Comparison of ENCODE assay signal across 18 cellular contexts in genomic region chr1:151402764-151403163, GRCh38. TPM values are rescaled to one million over a fixed set of nuclear protein-coding genes. Genes with fewer than 3 reads are reported as not detected.
DNase-seq lines count a peak whose midpoint lies in the region; ATAC-seq and TF ChIP-seq lines count a peak whose summit lies in the region.
"Had no signal": no experiment of that assay in that cellular context is flagged by ENCODE, and none has a peak within 500 bp of the region (broad histone marks: within the 10 kb centered on the region; RNA-seq: fewer than 3 reads in every experiment).

No MANE protein-coding gene starts in this region.

- H3K27ac Mint-ChIP-seq in activated CD4-positive, alpha-beta memory T cell treated with anti-CD3 and anti-CD28 coated beads, Interleukin-2, amount 10 ng/mL, durations not matched to agents 7 days and 5 days: peak overlapping the region; percentile 19
- H3K27ac Mint-ChIP-seq in stimulated activated effector memory CD8-positive, alpha-beta T cell treated with anti-CD3 and anti-CD28 coated beads, Interleukin-12 subunit alpha, Interleukin-12 subunit beta, amount 100 ng/mL, for 72 hours: peak overlapping the region; percentile 24

- H3K23ac ChIP-seq in mesendoderm (ENCODE audit: low read length): no peak overlapping the region

- H3K9ac ChIP-seq in mesendoderm (ENCODE audit: low read length): no peak overlapping the region

- H3K56ac ChIP-seq in mesendoderm (ENCODE audit: low read length): no peak overlapping the region

- WGBS in esophagus muscularis mucosa: 64% methylated on average over 2 of the region's 2 CpGs
- no CpG with 5 or more reads among the region's 2 CpGs for WGBS in mesendoderm (ENCODE audit: extremely low coverage, insufficient coverage, low lambda C conversion rate)

- POLR2A ChIA-PET in activated CD4-positive, alpha-beta memory T cell treated with anti-CD3 and anti-CD28 coated beads, Interleukin-2, amount 10 ng/mL, durations not matched to agents 7 days and 5 days (lab: Charles Lee): interaction anchor here (0.9 kb wide), 1 partner anchor 42 kb away, joined by 4 read pairs; no protein-coding TSS in a partner anchor

- no peak overlapping the region for H3K4me3 Mint-ChIP-seq in activated CD4-positive, alpha-beta memory T cell treated with anti-CD3 and anti-CD28 coated beads, Interleukin-2, amount 10 ng/mL, durations not matched to agents 7 days and 5 days
- no peak overlapping the region for H3K4me3 Mint-ChIP-seq in stimulated activated effector memory CD8-positive, alpha-beta T cell treated with anti-CD3 and anti-CD28 coated beads, Interleukin-12 subunit alpha, Interleukin-12 subunit beta, amount 100 ng/mL, for 72 hours

- intact Hi-C loops in Right ventricle myocardium inferior (cut with DNase I): no loop called here
- intact Hi-C loops in esophagus muscularis mucosa (cut with DNase I): no loop called here

- DNase-seq in cardiac muscle cell (ENCODE audit: low read depth in 1 of 2, low spot score in 1 of 2) (no peak), Right ventricle myocardium inferior (ENCODE audit: missing footprints) (no peak), esophagus muscularis mucosa (ENCODE audit: extremely low spot score) (peak; percentile 12), mesendoderm (no peak)
- DNase-seq in activated CD4-positive, alpha-beta memory T cell treated with anti-CD3 and anti-CD28 coated beads, Interleukin-2, amount 10 ng/mL, durations not matched to agents 7 days and 5 days: no peak
- no peak for DNase-seq in stimulated activated effector memory CD8-positive, alpha-beta T cell treated with anti-CD3 and anti-CD28 coated beads, Interleukin-12 subunit alpha, Interleukin-12 subunit beta, amount 100 ng/mL, for 72 hours (ENCODE audit: low spot score in 2 of 2)
- DNase-seq: activated B cell treated with CpG ODN at 0.5 μM for 24 hours, NCI-H1092 treated with DMSO at 0.1 percent for 48 hours, NCI-H69, SHP77, substantia nigra had no signal

- H3K4me1 ChIP-seq in cardiac muscle cell (ENCODE audit: low read depth) (peaks cover 9% of the 10 kb centered on the region), esophagus muscularis mucosa (peaks cover 16 to 21% (median 17%) of the 10 kb centered on the region in 4 donors), mesendoderm (ENCODE audit: control insufficient read depth, low read depth, low read length) (peaks cover 8% of the 10 kb centered on the region)

- H3K79me1 ChIP-seq in mesendoderm (ENCODE audit: low read length): peaks cover 17% of the 10 kb centered on the region

- H3K4me2 ChIP-seq in mesendoderm (ENCODE audit: low read length): no peak overlapping the region

- H3K36me3 ChIP-seq in cardiac muscle cell (peaks cover 64% of the 10 kb centered on the region), esophagus muscularis mucosa (peaks cover 50 to 76% (median 74%) of the 10 kb centered on the region in 4 donors), mesendoderm (ENCODE audit: control insufficient read depth, insufficient read depth, low read length) (peaks cover 26% of the 10 kb centered on the region)

- H2BK15ac ChIP-seq in mesendoderm (replicated peaks; ENCODE audit: low read depth): no peak overlapping the region

- no peaks in the 10 kb centered on the region for H3K9me3 Mint-ChIP-seq in activated CD4-positive, alpha-beta memory T cell treated with anti-CD3 and anti-CD28 coated beads, Interleukin-2, amount 10 ng/mL, durations not matched to agents 7 days and 5 days
- H3K9me3 Mint-ChIP-seq in stimulated activated effector memory CD8-positive, alpha-beta T cell treated with anti-CD3 and anti-CD28 coated beads, Interleukin-12 subunit alpha, Interleukin-12 subunit beta, amount 100 ng/mL, for 72 hours: no peaks in the 10 kb centered on the region
- H3K9me3 Mint-ChIP-seq: activated B cell treated with CpG ODN at 0.5 μM for 24 hours had no signal

- H2BK5ac ChIP-seq in mesendoderm (ENCODE audit: low read length): no peak overlapping the region

- no peak overlapping the region for H3K4ac ChIP-seq in mesendoderm (ENCODE audit: low read depth, low read length)

- H4K5ac ChIP-seq in mesendoderm (ENCODE audit: low read length): no peak overlapping the region

- H3K9me3 ChIP-seq in cardiac muscle cell (ENCODE audit: low read depth): no peaks in the 10 kb centered on the region
- no peaks in the 10 kb centered on the region for H3K9me3 ChIP-seq in esophagus muscularis mucosa
- H3K9me3 ChIP-seq: vagina had no signal

- H3K79me2 ChIP-seq in mesendoderm (ENCODE audit: control insufficient read depth, insufficient read depth, low read length): peaks cover 18% of the 10 kb centered on the region

- H2BK120ac ChIP-seq in mesendoderm (ENCODE audit: low read depth, low read length): no peak overlapping the region

- H3K27me3 ChIP-seq in cardiac muscle cell (no peaks in the 10 kb centered on the region), esophagus muscularis mucosa (no peaks in the 10 kb centered on the region), mesendoderm (ENCODE audit: insufficient read depth, low read length, poor library complexity) (no peaks in the 10 kb centered on the region)
- H3K27me3 ChIP-seq: vagina had no signal

- H3K4me1 Mint-ChIP-seq in activated CD4-positive, alpha-beta memory T cell treated with anti-CD3 and anti-CD28 coated beads, Interleukin-2, amount 10 ng/mL, durations not matched to agents 7 days and 5 days: peaks cover 35% of the 10 kb centered on the region
- peaks cover 37% of the 10 kb centered on the region for H3K4me1 Mint-ChIP-seq in stimulated activated effector memory CD8-positive, alpha-beta T cell treated with anti-CD3 and anti-CD28 coated beads, Interleukin-12 subunit alpha, Interleukin-12 subunit beta, amount 100 ng/mL, for 72 hours

- H3K27me3 Mint-ChIP-seq in activated CD4-positive, alpha-beta memory T cell treated with anti-CD3 and anti-CD28 coated beads, Interleukin-2, amount 10 ng/mL, durations not matched to agents 7 days and 5 days: no peaks in the 10 kb centered on the region
- H3K27me3 Mint-ChIP-seq: activated B cell treated with CpG ODN at 0.5 μM for 24 hours had no signal

- peaks cover 68% of the 10 kb centered on the region for H3K36me3 Mint-ChIP-seq in activated CD4-positive, alpha-beta memory T cell treated with anti-CD3 and anti-CD28 coated beads, Interleukin-2, amount 10 ng/mL, durations not matched to agents 7 days and 5 days (ENCODE audit: low read depth)
- H3K36me3 Mint-ChIP-seq in stimulated activated effector memory CD8-positive, alpha-beta T cell treated with anti-CD3 and anti-CD28 coated beads, Interleukin-12 subunit alpha, Interleukin-12 subunit beta, amount 100 ng/mL, for 72 hours: peaks cover 88% of the 10 kb centered on the region

- H3K18ac ChIP-seq in mesendoderm (ENCODE audit: low read length): no peak overlapping the region

- TF ChIP-seq CTCF in cardiac muscle cell (IDR thresholded peaks at IDR 0.05; ENCODE audit: low read depth, low read length) (no peak), esophagus muscularis mucosa (IDR thresholded peaks at IDR 0.05) (no peak)

- TF ChIP-seq POLR2A in esophagus muscularis mucosa (IDR thresholded peaks at IDR 0.05; ENCODE audit: low read depth): no peak

- CTCF ChIA-PET in activated CD4-positive, alpha-beta memory T cell treated with anti-CD3 and anti-CD28 coated beads, Interleukin-2, amount 10 ng/mL, durations not matched to agents 7 days and 5 days (lab: Charles Lee): interaction anchor here (1.1 to 1.3 kb wide), 2 partner anchors 18 to 102 kb away, joined by 3 read pairs; no protein-coding TSS in a partner anchor

- TF ChIP-seq EP300 in esophagus muscularis mucosa (IDR thresholded peaks at IDR 0.05): no peak

- no peak overlapping the region for H4K8ac ChIP-seq in mesendoderm (ENCODE audit: low read depth, low read length)

- no peak for ATAC-seq in Right ventricle myocardium inferior
- ATAC-seq in stimulated activated effector memory CD8-positive, alpha-beta T cell treated with anti-CD3 and anti-CD28 coated beads, Interleukin-12 subunit alpha, Interleukin-12 subunit beta, amount 100 ng/mL, for 72 hours: no peak
- no peak for ATAC-seq in HG03135 (IDR thresholded peaks at IDR 0.05; ENCODE audit: unreplicated experiment)
- no peak for ATAC-seq in HG03139 (IDR thresholded peaks at IDR 0.05; ENCODE audit: unreplicated experiment)

- H2AK5ac ChIP-seq in mesendoderm (ENCODE audit: low read length): no peak overlapping the region

- H3K27ac ChIP-seq in cardiac muscle cell (peak overlapping the region; percentile 48), esophagus muscularis mucosa (replicated peaks in 1 of 4) (peak overlapping the region in 1 of 4 donors; percentile 31), mesendoderm (ENCODE audit: low read depth, low read length) (no peak overlapping the region)
- H3K27ac ChIP-seq: coronary artery, epithelial cell of prostate, vagina had no signal

- no peak overlapping the region for H3K4me3 ChIP-seq in cardiac muscle cell
- no peak overlapping the region for H3K4me3 ChIP-seq in esophagus muscularis mucosa
- no peak overlapping the region for H3K4me3 ChIP-seq in mesendoderm (ENCODE audit: low read length)
- H3K4me3 ChIP-seq: coronary artery, vagina had no signal

RNA-seq across cellular contexts. Expression of gene PSMB4, which starts 3.4 kb away (rescaled TPM):
- total RNA-seq in cardiac muscle cell (220 and 354 TPM in 2 replicates), Right ventricle myocardium inferior (185 TPM), esophagus muscularis mucosa (100 to 1,000 TPM; 236 to 284 (median 253) TPM)
- 71.1 and 104 TPM in 2 replicates for polyA plus RNA-seq in cardiac muscle cell
- 100 to 1,000 TPM; 280 to 282 TPM for total RNA-seq in activated CD4-positive, alpha-beta memory T cell treated with anti-CD3 and anti-CD28 coated beads, Interleukin-2, amount 10 ng/mL, durations not matched to agents 7 days and 5 days
- 511 TPM for polyA plus RNA-seq in mesendoderm (2013, experiment 1 of 2)
- polyA plus RNA-seq in mesendoderm (2013, experiment 2 of 2): 518 TPM

RNA-seq across cellular contexts. Expression of gene SELENBP1, which starts 30.3 kb away (rescaled TPM):
- total RNA-seq in cardiac muscle cell (47.1 and 73.5 TPM in 2 replicates), Right ventricle myocardium inferior (129 TPM), esophagus muscularis mucosa (100 to 1,000 TPM in 1 of 4 donors, 10 to 100 TPM in 3; 61.4 to 113 (median 81.6) TPM)
- polyA plus RNA-seq in cardiac muscle cell: 43.6 and 69.0 TPM in 2 replicates
- not detected for total RNA-seq in activated CD4-positive, alpha-beta memory T cell treated with anti-CD3 and anti-CD28 coated beads, Interleukin-2, amount 10 ng/mL, durations not matched to agents 7 days and 5 days
- polyA plus RNA-seq in mesendoderm (2013, experiment 1 of 2): 8.0 TPM
- 8.6 TPM for polyA plus RNA-seq in mesendoderm (2013, experiment 2 of 2)
- total RNA-seq: activated B cell treated with CpG ODN at 0.5 μM for 24 hours; mononuclear cell; T-helper 1 cell treated with Interleukin-12 subunit alpha and Interleukin-12 subunit beta and Interleukin-4 antibody, amounts not matched to agents 30 ng/mL and 1 ng/mL, for 36 hours had no signal

RNA-seq across cellular contexts. Expression of gene RFX5, which starts 55.7 kb away (rescaled TPM):
- 67.8 and 87.2 TPM in 2 replicates for total RNA-seq in cardiac muscle cell
- polyA plus RNA-seq in cardiac muscle cell: 51.3 and 52.4 TPM in 2 replicates
- 16.5 TPM for total RNA-seq in Right ventricle myocardium inferior
- 10 to 100 TPM; 96.2 to 99.3 TPM for total RNA-seq in activated CD4-positive, alpha-beta memory T cell treated with anti-CD3 and anti-CD28 coated beads, Interleukin-2, amount 10 ng/mL, durations not matched to agents 7 days and 5 days
- 10 to 100 TPM; 40.3 to 50.3 (median 45.0) TPM for total RNA-seq in esophagus muscularis mucosa
- polyA plus RNA-seq in mesendoderm (2013, experiment 1 of 2): 24.0 TPM
- polyA plus RNA-seq in mesendoderm (2013, experiment 2 of 2): 25.6 TPM

RNA-seq across cellular contexts. Expression of gene POGZ, which starts 56.5 kb away (rescaled TPM):
- total RNA-seq in cardiac muscle cell (29.0 and 48.6 TPM in 2 replicates), Right ventricle myocardium inferior (37.7 TPM), esophagus muscularis mucosa (10 to 100 TPM; 35.0 to 63.3 (median 49.1) TPM)
- polyA plus RNA-seq in cardiac muscle cell: 30.8 and 35.1 TPM in 2 replicates
- 10 to 100 TPM; 67.2 to 73.2 TPM for total RNA-seq in activated CD4-positive, alpha-beta memory T cell treated with anti-CD3 and anti-CD28 coated beads, Interleukin-2, amount 10 ng/mL, durations not matched to agents 7 days and 5 days
- 43.2 TPM for polyA plus RNA-seq in mesendoderm (2013, experiment 1 of 2)
- polyA plus RNA-seq in mesendoderm (2013, experiment 2 of 2): 38.6 TPM

Comparison
In these comparisons a context has a peak if more than half of its experiments do, and no peak if none do; other contexts are left out.
1. RNA of gene SELENBP1, which starts 30.3 kb away (total RNA-seq): 129 TPM in Right ventricle myocardium inferior (single experiment), 61.4 to 113 TPM in esophagus muscularis mucosa and 47.1 to 73.5 TPM in cardiac muscle cell; not detected in activated CD4-positive, alpha-beta memory T cell treated with anti-CD3 and anti-CD28 coated beads, Interleukin-2, amount 10 ng/mL, durations not matched to agents 7 days and 5 days; every median in the first group is over 10 times any median in the second.